ENCODE assay signal across 1 cellular context in the genomic region with DNA sequence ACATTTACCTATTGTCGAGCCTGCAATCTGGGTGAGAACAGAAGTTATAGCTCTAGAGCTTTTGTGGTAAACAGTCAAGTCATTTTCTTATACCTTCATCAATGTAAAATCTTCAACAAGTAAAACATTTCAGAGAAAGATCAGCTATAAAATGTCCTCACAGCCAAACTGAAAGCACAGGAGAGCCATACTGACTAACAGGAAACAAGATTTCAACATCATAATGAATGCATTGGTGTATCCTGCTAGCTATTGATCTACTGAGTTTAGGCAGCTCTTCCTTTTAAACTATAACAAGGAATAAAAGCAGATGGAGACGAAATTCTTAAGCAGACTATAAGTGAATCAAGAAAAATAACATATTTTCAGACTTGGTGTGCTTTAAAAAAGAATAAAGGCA.
TF ChIP-seq lines count a peak whose summit lies in the region.

No MANE protein-coding gene starts in this region.

TF ChIP-seq in GM23338, 12 proteins besides CTCF, POLR2A, EP300 and RAD21 (continued from another document):
- TF ChIP-seq, protein P1, sequence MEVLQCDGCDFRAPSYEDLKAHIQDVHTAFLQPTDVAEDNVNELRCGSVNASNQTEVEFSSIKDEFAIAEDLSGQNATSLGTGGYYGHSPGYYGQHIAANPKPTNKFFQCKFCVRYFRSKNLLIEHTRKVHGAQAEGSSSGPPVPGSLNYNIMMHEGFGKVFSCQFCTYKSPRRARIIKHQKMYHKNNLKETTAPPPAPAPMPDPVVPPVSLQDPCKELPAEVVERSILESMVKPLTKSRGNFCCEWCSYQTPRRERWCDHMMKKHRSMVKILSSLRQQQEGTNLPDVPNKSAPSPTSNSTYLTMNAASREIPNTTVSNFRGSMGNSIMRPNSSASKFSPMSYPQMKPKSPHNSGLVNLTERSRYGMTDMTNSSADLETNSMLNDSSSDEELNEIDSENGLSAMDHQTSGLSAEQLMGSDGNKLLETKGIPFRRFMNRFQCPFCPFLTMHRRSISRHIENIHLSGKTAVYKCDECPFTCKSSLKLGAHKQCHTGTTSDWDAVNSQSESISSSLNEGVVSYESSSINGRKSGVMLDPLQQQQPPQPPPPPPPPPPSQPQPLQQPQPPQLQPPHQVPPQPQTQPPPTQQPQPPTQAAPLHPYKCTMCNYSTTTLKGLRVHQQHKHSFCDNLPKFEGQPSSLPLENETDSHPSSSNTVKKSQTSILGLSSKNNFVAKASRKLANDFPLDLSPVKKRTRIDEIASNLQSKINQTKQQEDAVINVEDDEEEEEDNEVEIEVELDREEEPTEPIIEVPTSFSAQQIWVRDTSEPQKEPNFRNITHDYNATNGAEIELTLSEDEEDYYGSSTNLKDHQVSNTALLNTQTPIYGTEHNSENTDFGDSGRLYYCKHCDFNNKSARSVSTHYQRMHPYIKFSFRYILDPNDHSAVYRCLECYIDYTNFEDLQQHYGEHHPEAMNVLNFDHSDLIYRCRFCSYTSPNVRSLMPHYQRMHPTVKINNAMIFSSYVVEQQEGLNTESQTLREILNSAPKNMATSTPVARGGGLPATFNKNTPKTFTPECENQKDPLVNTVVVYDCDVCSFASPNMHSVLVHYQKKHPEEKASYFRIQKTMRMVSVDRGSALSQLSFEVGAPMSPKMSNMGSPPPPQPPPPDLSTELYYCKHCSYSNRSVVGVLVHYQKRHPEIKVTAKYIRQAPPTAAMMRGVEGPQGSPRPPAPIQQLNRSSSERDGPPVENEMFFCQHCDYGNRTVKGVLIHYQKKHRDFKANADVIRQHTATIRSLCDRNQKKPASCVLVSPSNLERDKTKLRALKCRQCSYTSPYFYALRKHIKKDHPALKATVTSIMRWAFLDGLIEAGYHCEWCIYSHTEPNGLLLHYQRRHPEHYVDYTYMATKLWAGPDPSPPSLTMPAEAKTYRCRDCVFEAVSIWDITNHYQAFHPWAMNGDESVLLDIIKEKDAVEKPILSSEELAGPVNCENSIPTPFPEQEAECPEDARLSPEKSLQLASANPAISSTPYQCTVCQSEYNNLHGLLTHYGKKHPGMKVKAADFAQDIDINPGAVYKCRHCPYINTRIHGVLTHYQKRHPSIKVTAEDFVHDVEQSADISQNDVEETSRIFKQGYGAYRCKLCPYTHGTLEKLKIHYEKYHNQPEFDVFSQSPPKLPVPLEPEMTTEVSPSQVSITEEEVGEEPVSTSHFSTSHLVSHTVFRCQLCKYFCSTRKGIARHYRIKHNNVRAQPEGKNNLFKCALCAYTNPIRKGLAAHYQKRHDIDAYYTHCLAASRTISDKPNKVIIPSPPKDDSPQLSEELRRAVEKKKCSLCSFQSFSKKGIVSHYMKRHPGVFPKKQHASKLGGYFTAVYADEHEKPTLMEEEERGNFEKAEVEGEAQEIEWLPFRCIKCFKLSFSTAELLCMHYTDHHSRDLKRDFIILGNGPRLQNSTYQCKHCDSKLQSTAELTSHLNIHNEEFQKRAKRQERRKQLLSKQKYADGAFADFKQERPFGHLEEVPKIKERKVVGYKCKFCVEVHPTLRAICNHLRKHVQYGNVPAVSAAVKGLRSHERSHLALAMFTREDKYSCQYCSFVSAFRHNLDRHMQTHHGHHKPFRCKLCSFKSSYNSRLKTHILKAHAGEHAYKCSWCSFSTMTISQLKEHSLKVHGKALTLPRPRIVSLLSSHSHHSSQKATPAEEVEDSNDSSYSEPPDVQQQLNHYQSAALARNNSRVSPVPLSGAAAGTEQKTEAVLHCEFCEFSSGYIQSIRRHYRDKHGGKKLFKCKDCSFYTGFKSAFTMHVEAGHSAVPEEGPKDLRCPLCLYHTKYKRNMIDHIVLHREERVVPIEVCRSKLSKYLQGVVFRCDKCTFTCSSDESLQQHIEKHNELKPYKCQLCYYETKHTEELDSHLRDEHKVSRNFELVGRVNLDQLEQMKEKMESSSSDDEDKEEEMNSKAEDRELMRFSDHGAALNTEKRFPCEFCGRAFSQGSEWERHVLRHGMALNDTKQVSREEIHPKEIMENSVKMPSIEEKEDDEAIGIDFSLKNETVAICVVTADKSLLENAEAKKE (CRISPR knock-in tag; IDR thresholded peaks at IDR 0.05) = no peak
TF ChIP-seq in GM23338: peak in this region for 0.
